1 cellular context compared by ENCODE assay signal in genomic region chr10:131981429-131982184, GRCh38.
TF ChIP-seq lines count a peak whose summit lies in the region.

Gene BNIP3, minus strand, starts transcription at chr10:131981923. Its CDS starts 117 bp downstream, at chr10:131981806.

TF ChIP-seq in WTC11, 78 proteins besides CTCF, POLR2A, EP300 and RAD21 (continued from another document):
- TF ChIP-seq E2F5 (CRISPR knock-in tag; IDR thresholded peaks at IDR 0.05), result peak; percentile 91; the same call in 1 of the 2 replicates
- no peak for TF ChIP-seq NR1H2 (CRISPR knock-in tag; IDR thresholded peaks at IDR 0.05)
- no peak for TF ChIP-seq EMX1 (CRISPR knock-in tag; IDR thresholded peaks at IDR 0.05)
- no peak; the same call in 1 of the 2 replicates for TF ChIP-seq PRDM15 (CRISPR knock-in tag; IDR thresholded peaks at IDR 0.05)
- no peak for TF ChIP-seq MLX (CRISPR knock-in tag; IDR thresholded peaks at IDR 0.05)
- no peak for TF ChIP-seq CREB1 (CRISPR knock-in tag; IDR thresholded peaks at IDR 0.05)
- no peak for TF ChIP-seq ZSCAN18 (CRISPR knock-in tag; IDR thresholded peaks at IDR 0.05)
- peak; percentile 76; the same call in 1 of the 2 replicates for TF ChIP-seq MAX (CRISPR knock-in tag; IDR thresholded peaks at IDR 0.05)
- peak; percentile 44 for TF ChIP-seq IRF1 (CRISPR knock-in tag; IDR thresholded peaks at IDR 0.05)
- 0 out of 2 replicates have a peak, but pooled peaks have one; percentile 39 for TF ChIP-seq IRF2 (CRISPR knock-in tag; IDR thresholded peaks at IDR 0.05; ENCODE audit: borderline replicate concordance, low read depth)
- TF ChIP-seq USF1 (CRISPR knock-in tag; IDR thresholded peaks at IDR 0.05), result no peak
- no peak for TF ChIP-seq ZMAT4 (CRISPR knock-in tag; IDR thresholded peaks at IDR 0.05)
- TF ChIP-seq NFATC4 (CRISPR knock-in tag; IDR thresholded peaks at IDR 0.05), result no peak
- TF ChIP-seq CREM (CRISPR knock-in tag; IDR thresholded peaks at IDR 0.05), result peak; percentile 74; the same call in 1 of the 2 replicates
- no peak for TF ChIP-seq ZNF671 (CRISPR knock-in tag; IDR thresholded peaks at IDR 0.05)
- TF ChIP-seq SMAD3 (CRISPR knock-in tag; IDR thresholded peaks at IDR 0.05; ENCODE audit: borderline replicate concordance), result peak; percentile 45; the same call in 1 of the 2 replicates
- TF ChIP-seq KAT7 (CRISPR knock-in tag; IDR thresholded peaks at IDR 0.05; ENCODE audit: borderline replicate concordance), result peak; percentile 96; the same call in 1 of the 2 replicates
- peak; percentile 55 for TF ChIP-seq ZNF219 (CRISPR knock-in tag; IDR thresholded peaks at IDR 0.05; ENCODE audit: borderline replicate concordance)
- TF ChIP-seq FOXP1 (CRISPR knock-in tag; IDR thresholded peaks at IDR 0.05; ENCODE audit: borderline replicate concordance), result peak; percentile 98
- no peak for TF ChIP-seq ZNF423 (CRISPR knock-in tag; IDR thresholded peaks at IDR 0.05)
- TF ChIP-seq PRRX2 (CRISPR knock-in tag; IDR thresholded peaks at IDR 0.05), result no peak
- TF ChIP-seq RELA (CRISPR knock-in tag; IDR thresholded peaks at IDR 0.05; ENCODE audit: borderline replicate concordance), result peak; percentile 79; the same call in 1 of the 2 replicates
- peak; percentile 97 for TF ChIP-seq SP1 (CRISPR knock-in tag; conservative IDR thresholded peaks at IDR 0.05)
- no peak for TF ChIP-seq ZNF317 (CRISPR knock-in tag; IDR thresholded peaks at IDR 0.05; ENCODE audit: borderline replicate concordance, low read depth)
